ENCODE assay signal across 26 cellular contexts in the genomic region with DNA sequence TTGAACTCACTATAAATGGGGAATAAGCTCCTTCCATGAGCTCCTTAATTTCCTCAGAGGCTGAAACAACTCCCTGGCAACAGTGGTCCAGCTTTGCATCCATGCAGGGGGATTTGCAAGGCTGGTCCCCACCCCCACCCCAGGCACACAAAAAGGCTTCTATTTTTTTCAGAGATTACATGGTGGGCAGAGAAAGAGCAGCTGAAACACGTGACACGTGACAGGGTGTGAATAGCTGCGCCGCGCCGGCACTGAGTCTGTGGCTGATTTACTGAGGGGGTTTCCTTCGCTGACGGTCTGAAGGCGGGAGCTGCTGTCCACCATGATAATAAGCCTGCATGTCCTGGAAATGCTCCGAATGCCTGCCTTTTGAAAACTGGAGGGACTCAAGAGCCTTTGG. TPM values are rescaled to one million over a fixed set of nuclear protein-coding genes. Genes with fewer than 3 reads are reported as not detected.
DNase-seq lines count a peak whose midpoint lies in the region; ATAC-seq and TF ChIP-seq lines count a peak whose summit lies in the region.
"Had no signal": no experiment of that assay in that cellular context is flagged by ENCODE, and none has a peak within 500 bp of the region (broad histone marks: within the 10 kb centered on the region; RNA-seq: fewer than 3 reads in every experiment).

No MANE protein-coding gene starts in this region.

- no peak overlapping the region for H3K4me3 ChIP-seq in right atrium auricular region
- H3K4me3 ChIP-seq in neural progenitor cell: no peak overlapping the region
- H3K4me3 ChIP-seq in ascending aorta: no peak overlapping the region
- H3K4me3 ChIP-seq in CD8-positive, alpha-beta memory T cell (ENCODE audit: low read length): no peak overlapping the region
- H3K4me3 ChIP-seq: A549, mucosa of descending colon, spleen, tibial nerve had no signal

- H3K79me2 ChIP-seq in neural progenitor cell (ENCODE audit: low read depth): no peaks in the 10 kb centered on the region

- POLR2A ChIA-PET in CD8-positive, alpha-beta memory T cell (lab: Charles Lee): no interaction called here

- H3K9me3 Mint-ChIP-seq in neural progenitor cell: peaks cover 2% of the 10 kb centered on the region
- H3K9me3 Mint-ChIP-seq in CD8-positive, alpha-beta memory T cell: no peaks in the 10 kb centered on the region
- H3K9me3 Mint-ChIP-seq: central memory CD8-positive, alpha-beta T cell; effector memory CD8-positive, alpha-beta T cell had no signal

- peaks cover 96% of the 10 kb centered on the region for H3K4me1 Mint-ChIP-seq in neural progenitor cell
- H3K4me1 Mint-ChIP-seq in CD8-positive, alpha-beta memory T cell: no peaks in the 10 kb centered on the region
- H3K4me1 Mint-ChIP-seq: central memory CD8-positive, alpha-beta T cell had no signal

- peak overlapping the region; percentile 98 for H3K27ac Mint-ChIP-seq in neural progenitor cell
- H3K27ac Mint-ChIP-seq in CD8-positive, alpha-beta memory T cell: no peak overlapping the region
- H3K27ac Mint-ChIP-seq: activated CD8-positive, alpha-beta T cell treated with anti-CD3 and anti-CD28 coated beads, Interleukin-2, amount 10 ng/mL, durations not matched to agents 7 days and 5 days; effector memory CD8-positive, alpha-beta T cell had no signal

- intact Hi-C loops in left ventricle myocardium superior (cut with micrococcal nuclease) (no loop called here), head of caudate nucleus (cut with DNase I) (loop anchor here (5.0 kb wide), 1 partner anchor 114 kb away; no protein-coding TSS in a partner anchor), ascending aorta (cut with DNase I) (no loop called here)

- H3K27me3 ChIP-seq in right atrium auricular region: no peaks in the 10 kb centered on the region
- peaks cover 20% of the 10 kb centered on the region for H3K27me3 ChIP-seq in neural progenitor cell
- no peaks in the 10 kb centered on the region for H3K27me3 ChIP-seq in ascending aorta
- H3K27me3 ChIP-seq in CD8-positive, alpha-beta memory T cell (ENCODE audit: insufficient read depth, low read length, poor library complexity, severe bottlenecking): no peaks in the 10 kb centered on the region
- H3K27me3 ChIP-seq: BE2C, tibial nerve had no signal

- CTCF ChIA-PET in CD8-positive, alpha-beta memory T cell (lab: Charles Lee): no interaction called here

- peaks cover 15% of the 10 kb centered on the region for H4K20me1 ChIP-seq in neural progenitor cell (ENCODE audit: low read depth)

- no peak for DNase-seq in right atrium auricular region (ENCODE audit: low spot score)
- DNase-seq in left ventricle myocardium superior: no peak
- peak in 23 of 42 donors; percentile 18 to 70 (median 40) for DNase-seq in head of caudate nucleus
- peak; percentile 84 for DNase-seq in neural progenitor cell (ENCODE audit: low spot score)
- no peak for DNase-seq in ascending aorta (ENCODE audit: low spot score in 2 of 2)
- DNase-seq in CD8-positive, alpha-beta memory T cell: no peak
- DNase-seq in GM10266 (ENCODE audit: extremely low spot score): no peak
- DNase-seq: activated CD4-positive, CD25-positive, alpha-beta regulatory T cell treated with anti-CD3 and anti-CD28 coated beads, Interleukin-2, amount 50 U/mL, for 72 hours; activated CD8-positive, alpha-beta T cell treated with anti-CD3 and anti-CD28 coated beads, Interleukin-2, amount 10 ng/mL, durations not matched to agents 7 days and 5 days; activated naive CD4-positive, alpha-beta T cell treated with Interleukin-2 at 50 U/mL for 16 hours; BE2C; COR-L47; effector memory CD8-positive, alpha-beta T cell; glutamatergic neuron; mucosa of descending colon; NCI-H1048; NCI-H187; spleen; stimulated activated CD4-positive, alpha-beta T cell treated with anti-CD3 and anti-CD28 coated beads, Interleukin-4, amount 100 ng/mL, for 1 hour; stimulated activated naive CD4-positive, alpha-beta T cell treated with Interleukin-2 at 50 U/mL for 16 hours had no signal

- H3K27me3 Mint-ChIP-seq in neural progenitor cell (ENCODE audit: insufficient read depth, low read depth): peaks cover 6% of the 10 kb centered on the region
- peaks cover 0 to 2% of the 10 kb centered on the region in 2 donors for H3K27me3 Mint-ChIP-seq in CD8-positive, alpha-beta memory T cell

- H3K9ac ChIP-seq in neural progenitor cell: no peak overlapping the region

- H3K9me3 ChIP-seq in right atrium auricular region (no peaks in the 10 kb centered on the region), neural progenitor cell (ENCODE audit: low read depth) (no peaks in the 10 kb centered on the region), ascending aorta (no peaks in the 10 kb centered on the region)
- H3K9me3 ChIP-seq in CD8-positive, alpha-beta memory T cell (ENCODE audit: low read length): no peaks in the 10 kb centered on the region
- H3K9me3 ChIP-seq: A549, BE2C, mucosa of descending colon, neutrophil, spleen, tibial nerve had no signal

- no peak for ATAC-seq in left ventricle myocardium superior
- no peak for ATAC-seq in HG03108 (IDR thresholded peaks at IDR 0.05; ENCODE audit: unreplicated experiment)
- ATAC-seq: A549; activated CD8-positive, alpha-beta T cell treated with anti-CD3 and anti-CD28 coated beads, Interleukin-2, amount 10 ng/mL, durations not matched to agents 7 days and 5 days; effector memory CD8-positive, alpha-beta T cell; mucosa of descending colon had no signal

- H3K36me3 ChIP-seq in right atrium auricular region (no peaks in the 10 kb centered on the region), neural progenitor cell (no peaks in the 10 kb centered on the region), ascending aorta (no peaks in the 10 kb centered on the region)
- no peaks in the 10 kb centered on the region for H3K36me3 ChIP-seq in CD8-positive, alpha-beta memory T cell (ENCODE audit: insufficient read depth, low read length)
- H3K36me3 ChIP-seq: BE2C, neutrophil, spleen, tibial nerve had no signal

- TF ChIP-seq CTCF in right atrium auricular region (IDR thresholded peaks at IDR 0.05): no peak
- TF ChIP-seq CTCF in neural progenitor cell (IDR thresholded peaks at IDR 0.05): no peak
- TF ChIP-seq CTCF in ascending aorta (IDR thresholded peaks at IDR 0.05): no peak
- TF ChIP-seq CTCF in GM10266 (IDR thresholded peaks at IDR 0.05; ENCODE audit: control insufficient read depth, insufficient read depth, low read depth, missing control alignments): no peak

- H3F3A ChIP-seq in neural progenitor cell (ENCODE audit: low read depth): peaks cover 45% of the 10 kb centered on the region

- H3K4me2 ChIP-seq in neural progenitor cell: peak overlapping the region; percentile 62
- H3K4me2 ChIP-seq: A549 had no signal

- peak overlapping the region; percentile 26 to 57 for H3K27ac ChIP-seq in right atrium auricular region
- H3K27ac ChIP-seq in neural progenitor cell: peak overlapping the region; percentile 90
- H3K27ac ChIP-seq in ascending aorta: no peak overlapping the region
- no peak overlapping the region for H3K27ac ChIP-seq in CD8-positive, alpha-beta memory T cell (ENCODE audit: low read depth, low read length)
- H3K27ac ChIP-seq: A549, neutrophil, RWPE1, spleen had no signal

- no peaks in the 10 kb centered on the region for H3K36me3 Mint-ChIP-seq in neural progenitor cell
- no peaks in the 10 kb centered on the region for H3K36me3 Mint-ChIP-seq in CD8-positive, alpha-beta memory T cell

- H2AFZ ChIP-seq in neural progenitor cell (replicated peaks): no peak overlapping the region

- peak overlapping the region; percentile 77 for H3K4me3 Mint-ChIP-seq in neural progenitor cell
- H3K4me3 Mint-ChIP-seq in CD8-positive, alpha-beta memory T cell: no peak overlapping the region
- H3K4me3 Mint-ChIP-seq: activated CD8-positive, alpha-beta T cell treated with anti-CD3 and anti-CD28 coated beads, Interleukin-2, amount 10 ng/mL, durations not matched to agents 7 days and 5 days; central memory CD8-positive, alpha-beta T cell; effector memory CD8-positive, alpha-beta T cell had no signal

- peaks cover 0 to 18% of the 10 kb centered on the region in 2 donors for H3K4me1 ChIP-seq in right atrium auricular region
- peaks cover 70% of the 10 kb centered on the region for H3K4me1 ChIP-seq in neural progenitor cell
- H3K4me1 ChIP-seq in ascending aorta: no peaks in the 10 kb centered on the region
- no peaks in the 10 kb centered on the region for H3K4me1 ChIP-seq in CD8-positive, alpha-beta memory T cell (ENCODE audit: insufficient read depth, low read length)
- H3K4me1 ChIP-seq: A549, BE2C had no signal

RNA-seq across cellular contexts. Expression of a gene that starts 50.8 kb away (rescaled TPM):
- 10 to 100 TPM; 53.3 to 73.2 TPM for total RNA-seq in right atrium auricular region
- total RNA-seq in left ventricle myocardium superior: 24.9 TPM
- 1.9 and 4.7 TPM in 2 replicates for total RNA-seq in neural progenitor cell (ENCODE audit: low replicate concordance)
- total RNA-seq in ascending aorta: 77.0 TPM
- total RNA-seq in CD8-positive, alpha-beta memory T cell: not detected
- polyA plus RNA-seq in CD8-positive, alpha-beta memory T cell: not detected
- total RNA-seq: activated CD8-positive, alpha-beta T cell treated with anti-CD3 and anti-CD28 coated beads, Interleukin-2, amount 10 ng/mL, durations not matched to agents 7 days and 5 days had no signal
- polyA plus RNA-seq: A549 had no signal

Comparison
In these comparisons a context has a peak if more than half of its experiments do, and no peak if none do; other contexts are left out.
1. DNase-seq: peak in head of caudate nucleus (23 of 42) and neural progenitor cell (single experiment); none in right atrium auricular region (single experiment), left ventricle myocardium superior (single experiment), ascending aorta (0 of 2), CD8-positive, alpha-beta memory T cell (0 of 5) and GM10266 (single experiment).
2. H3K27ac ChIP-seq: peak in right atrium auricular region (2 of 2) and neural progenitor cell (single experiment); none in ascending aorta (0 of 2) and CD8-positive, alpha-beta memory T cell (single experiment).